Comparison of ENCODE assay signal across 19 cellular contexts in the genomic region with DNA sequence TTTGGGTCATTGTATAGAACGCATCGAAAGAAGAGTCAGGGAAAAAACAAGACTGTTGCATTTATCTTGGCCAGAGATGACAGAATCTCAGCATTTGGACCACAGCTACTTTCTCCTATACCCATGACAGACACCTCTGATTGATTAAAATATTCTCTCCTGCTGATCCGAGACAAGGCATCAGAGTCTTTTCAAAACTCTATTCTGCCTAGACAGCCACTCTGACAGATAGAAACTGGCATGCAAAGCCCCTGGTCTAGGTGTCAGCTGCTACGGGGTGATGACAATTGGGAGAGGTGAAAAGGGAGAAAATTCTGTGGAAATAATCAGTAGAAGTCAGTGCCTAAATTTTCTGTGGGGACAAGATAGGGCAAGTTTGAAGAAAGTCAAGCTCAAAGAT.
"Had no signal": no experiment of that assay in that cellular context is flagged by ENCODE, and none has a peak within 500 bp of the region (broad histone marks: within the 10 kb centered on the region; RNA-seq: fewer than 3 reads in every experiment).

No MANE protein-coding gene starts in this region.

- H3K4me3 Mint-ChIP-seq: activated CD8-positive, alpha-beta T cell treated with anti-CD3 and anti-CD28 coated beads for 36 hours; activated naive CD4-positive, alpha-beta T cell treated with anti-CD3 and anti-CD28 coated beads, Interleukin-2, amount 10 ng/mL, durations not matched to agents 7 days and 5 days; activated T-cell treated with anti-CD3 and anti-CD28 coated beads, Interleukin-2, amount 50 U/mL, for 4 hours had no signal

- ATAC-seq: activated CD8-positive, alpha-beta T cell treated with anti-CD3 and anti-CD28 coated beads for 36 hours; activated T-cell treated with anti-CD3 and anti-CD28 coated beads, Interleukin-2, amount 50 U/mL, for 4 hours; body of pancreas had no signal

- H3K27me3 Mint-ChIP-seq: activated CD8-positive, alpha-beta T cell treated with anti-CD3 and anti-CD28 coated beads for 36 hours had no signal

- H3K9me3 Mint-ChIP-seq: activated CD8-positive, alpha-beta T cell treated with anti-CD3 and anti-CD28 coated beads for 36 hours; activated naive CD4-positive, alpha-beta T cell treated with anti-CD3 and anti-CD28 coated beads, Interleukin-2, amount 10 ng/mL, durations not matched to agents 7 days and 5 days had no signal

- DNase-seq: activated CD4-positive, alpha-beta T cell treated with anti-CD3 and anti-CD28 coated beads, Interleukin-2, amount 50 U/mL, for 1 hour; activated CD4-positive, CD25-positive, alpha-beta regulatory T cell; activated CD8-positive, alpha-beta T cell treated with anti-CD3 and anti-CD28 coated beads for 36 hours; activated gamma-delta T cell treated with Interleukin-2 at 50 U/mL for 16 hours; activated naive CD4-positive, alpha-beta T cell treated with anti-CD3 and anti-CD28 coated beads, Interleukin-2, amount 10 ng/mL, durations not matched to agents 7 days and 5 days; activated T-cell treated with anti-CD3 and anti-CD28 coated beads, Interleukin-2, amount 50 U/mL, for 4 hours; amniotic stem cell; body of pancreas; central memory CD4-positive, alpha-beta T cell; Kasumi-1; NCI-H1048; NCI-H1417; NCI-H1930; NCI-H2171 treated with DMSO at 0.1 percent for 48 hours; NCI-H345; NCI-H510A; NCI-H526 treated with DMSO at 0.1 percent for 48 hours; NCI-H82; SIG-M5 had no signal
